12 cellular contexts compared by ENCODE assay signal in genomic region chr2:69947078-69947801, GRCh38. TPM values are rescaled to one million over a fixed set of nuclear protein-coding genes. Genes with fewer than 3 reads are reported as not detected.
DNase-seq lines count a peak whose midpoint lies in the region; ATAC-seq and TF ChIP-seq lines count a peak whose summit lies in the region.
"Had no signal": no experiment of that assay in that cellular context is flagged by ENCODE, and none has a peak within 500 bp of the region (broad histone marks: within the 10 kb centered on the region; RNA-seq: fewer than 3 reads in every experiment).

No MANE protein-coding gene starts in this region.

- no peak for TF ChIP-seq EP300 in ovary (IDR thresholded peaks at IDR 0.05)

- no peak for TF ChIP-seq POLR2A in ovary (IDR thresholded peaks at IDR 0.05)

- H3K9me3 ChIP-seq in DOHH2 (ENCODE audit: control insufficient read depth, insufficient read depth, low read length): no peaks in the 10 kb centered on the region
- H3K9me3 ChIP-seq in lower lobe of right lung: no peaks in the 10 kb centered on the region
- no peaks in the 10 kb centered on the region for H3K9me3 ChIP-seq in ovary

- H3K4me1 Mint-ChIP-seq in activated CD8-positive, alpha-beta T cell treated with anti-CD3 and anti-CD28 coated beads, Interleukin-2, amount 10 ng/mL, durations not matched to agents 7 days and 5 days (ENCODE audit: low read depth): peaks cover 30% of the 10 kb centered on the region
- H3K4me1 Mint-ChIP-seq: nephron had no signal

- H3K79me2 ChIP-seq in DOHH2 (ENCODE audit: control insufficient read depth, low read length): no peaks in the 10 kb centered on the region

- 83 to 92% (median 85%) methylated on average over 4 of the region's 4 CpGs for WGBS in ovary, 3 donors

- peaks cover 16% of the 10 kb centered on the region for H3K4me1 ChIP-seq in DOHH2 (ENCODE audit: control insufficient read depth, low read length)
- peaks cover 19% of the 10 kb centered on the region for H3K4me1 ChIP-seq in lower lobe of right lung
- H3K4me1 ChIP-seq in ovary (ENCODE audit: insufficient read depth): no peaks in the 10 kb centered on the region

- no peaks in the 10 kb centered on the region for H3K9me2 ChIP-seq in DOHH2 (replicated peaks; ENCODE audit: control insufficient read depth, low read length)

- intact Hi-C loops in lower lobe of right lung (cut with DNase I) (no loop called here), ovary (cut with DNase I) (no loop called here)

- CTCF ChIA-PET in activated CD8-positive, alpha-beta T cell treated with anti-CD3 and anti-CD28 coated beads, Interleukin-2, amount 10 ng/mL, durations not matched to agents 7 days and 5 days (lab: Charles Lee): interaction anchor here (1.0 to 1.7 kb wide), 4 partner anchors 16 to 244 kb away, joined by 3 to 4 read pairs (median 3); partner anchors contain the start of genes C2orf42 and MXD1

- H3K27me3 ChIP-seq in DOHH2 (ENCODE audit: control insufficient read depth, low read length) (no peaks in the 10 kb centered on the region), lower lobe of right lung (ENCODE audit: low read depth) (no peaks in the 10 kb centered on the region), ovary (no peaks in the 10 kb centered on the region)
- H3K27me3 ChIP-seq: brain microvascular endothelial cell had no signal

- H4K20me1 ChIP-seq in DOHH2 (ENCODE audit: control insufficient read depth, insufficient read depth, low read depth, low read length): no peaks in the 10 kb centered on the region

- H3K36me3 Mint-ChIP-seq in activated CD8-positive, alpha-beta T cell treated with anti-CD3 and anti-CD28 coated beads, Interleukin-2, amount 10 ng/mL, durations not matched to agents 7 days and 5 days (ENCODE audit: low read depth): peaks cover 12% of the 10 kb centered on the region

- ATAC-seq in HG02759 (IDR thresholded peaks at IDR 0.05; ENCODE audit: unreplicated experiment) (peak; percentile 3), lower lobe of right lung (no peak), HG03442 (IDR thresholded peaks at IDR 0.05; ENCODE audit: unreplicated experiment) (no peak)
- no peak for ATAC-seq in activated CD8-positive, alpha-beta T cell treated with anti-CD3 and anti-CD28 coated beads, Interleukin-2, amount 10 ng/mL, durations not matched to agents 7 days and 5 days

- H3K27me3 Mint-ChIP-seq in activated CD8-positive, alpha-beta T cell treated with anti-CD3 and anti-CD28 coated beads, Interleukin-2, amount 10 ng/mL, durations not matched to agents 7 days and 5 days (ENCODE audit: low read depth): peaks cover 2% of the 10 kb centered on the region

- POLR2A ChIA-PET in activated CD8-positive, alpha-beta T cell treated with anti-CD3 and anti-CD28 coated beads, Interleukin-2, amount 10 ng/mL, durations not matched to agents 7 days and 5 days (lab: Charles Lee): interaction anchor here (0.5 to 3.9 kb wide), 6 partner anchors 15 to 346 kb away, joined by 3 to 28 read pairs (median 4); partner anchors contain the start of genes C2orf42, MXD1 and SNRPG

- H3K9me3 Mint-ChIP-seq in activated CD8-positive, alpha-beta T cell treated with anti-CD3 and anti-CD28 coated beads, Interleukin-2, amount 10 ng/mL, durations not matched to agents 7 days and 5 days (ENCODE audit: insufficient read depth): no peaks in the 10 kb centered on the region
- H3K9me3 Mint-ChIP-seq: nephron had no signal

- H3K4me2 ChIP-seq in DOHH2 (ENCODE audit: low read length): peak overlapping the region; percentile 31

- H3K27ac Mint-ChIP-seq in activated CD8-positive, alpha-beta T cell treated with anti-CD3 and anti-CD28 coated beads, Interleukin-2, amount 10 ng/mL, durations not matched to agents 7 days and 5 days: peak overlapping the region; percentile 87
- H3K27ac Mint-ChIP-seq: nephron had no signal

- peak overlapping the region; percentile 9 for H3K4me3 Mint-ChIP-seq in activated CD8-positive, alpha-beta T cell treated with anti-CD3 and anti-CD28 coated beads, Interleukin-2, amount 10 ng/mL, durations not matched to agents 7 days and 5 days
- H3K4me3 Mint-ChIP-seq: nephron had no signal

- no peaks in the 10 kb centered on the region for H3F3A ChIP-seq in DOHH2 (ENCODE audit: control insufficient read depth, insufficient read depth)

- no peak for DNase-seq in activated CD8-positive, alpha-beta T cell treated with anti-CD3 and anti-CD28 coated beads, Interleukin-2, amount 10 ng/mL, durations not matched to agents 7 days and 5 days
- no peak for DNase-seq in lower lobe of right lung
- no peak for DNase-seq in DMS79 treated with DMSO at 0.1 percent for 48 hours (lab: John Stamatoyannopoulos, UW)
- no peak for DNase-seq in ovary
- no peak for DNase-seq in H4 (ENCODE audit: low spot score)
- DNase-seq: GOT3, NCI-H510A had no signal

- H3K27ac ChIP-seq in DOHH2 (ENCODE audit: low read depth, low read length) (no peak overlapping the region), lower lobe of right lung (peak overlapping the region; percentile 65), ovary (no peak overlapping the region)
- H3K27ac ChIP-seq: brain microvascular endothelial cell had no signal

- no peaks in the 10 kb centered on the region for H3K36me3 ChIP-seq in DOHH2 (ENCODE audit: control insufficient read depth, low read length)
- H3K36me3 ChIP-seq in lower lobe of right lung: peaks cover 16% of the 10 kb centered on the region
- H3K36me3 ChIP-seq in ovary: no peaks in the 10 kb centered on the region

- TF ChIP-seq CTCF in DOHH2 (IDR thresholded peaks at IDR 0.05; ENCODE audit: low read depth, low read length, poor library complexity, severe bottlenecking): no peak
- no peak for TF ChIP-seq CTCF in lower lobe of right lung (IDR thresholded peaks at IDR 0.05)
- TF ChIP-seq CTCF in ovary (IDR thresholded peaks at IDR 0.05): no peak

- no peak overlapping the region for H3K4me3 ChIP-seq in DOHH2 (ENCODE audit: low read length)
- no peak overlapping the region for H3K4me3 ChIP-seq in lower lobe of right lung
- H3K4me3 ChIP-seq in ovary: no peak overlapping the region

RNA-seq across cellular contexts. Expression of gene ASPRV1, which starts 14.2 kb away (rescaled TPM):
- under 1 TPM; 0.74 to 0.78 TPM for total RNA-seq in activated CD8-positive, alpha-beta T cell treated with anti-CD3 and anti-CD28 coated beads, Interleukin-2, amount 10 ng/mL, durations not matched to agents 7 days and 5 days
- total RNA-seq in lower lobe of right lung (1.9 TPM), ovary (1 to 10 TPM; 2.1 to 5.5 (median 4.4) TPM)
- polyA plus RNA-seq in ovary: 1 to 10 TPM; 1.1 to 4.5 TPM
- 0.23 TPM in 1 of 2 replicates, not detected in the other for total RNA-seq in H4 (2014; rRNA removed; shearing (Covaris generic))

RNA-seq across cellular contexts. Expression of gene MXD1, which starts 32.3 kb away (rescaled TPM):
- 10 to 100 TPM in 1 of 2 experiments, 1 to 10 TPM in 1; 7.7 to 10.2 TPM for total RNA-seq in activated CD8-positive, alpha-beta T cell treated with anti-CD3 and anti-CD28 coated beads, Interleukin-2, amount 10 ng/mL, durations not matched to agents 7 days and 5 days
- total RNA-seq in lower lobe of right lung: 33.8 TPM
- total RNA-seq in ovary: 10 to 100 TPM in 4 of 7 donors, 1 to 10 TPM in 3; 5.6 to 13.7 (median 10.1) TPM
- 1 to 10 TPM; 3.4 to 6.3 TPM for polyA plus RNA-seq in ovary
- 0.94 and 1.6 TPM in 2 replicates for total RNA-seq in H4 (2014; rRNA removed; shearing (Covaris generic))

RNA-seq across cellular contexts. Expression of gene SNRNP27, which starts 53.5 kb away (rescaled TPM):
- 10 to 100 TPM; 53.0 to 56.0 TPM for total RNA-seq in activated CD8-positive, alpha-beta T cell treated with anti-CD3 and anti-CD28 coated beads, Interleukin-2, amount 10 ng/mL, durations not matched to agents 7 days and 5 days
- total RNA-seq in lower lobe of right lung: 38.7 TPM
- 10 to 100 TPM; 31.6 to 69.0 (median 37.0) TPM for total RNA-seq in ovary
- 10 to 100 TPM; 40.7 to 44.2 TPM for polyA plus RNA-seq in ovary
- 62.8 and 63.7 TPM in 2 replicates for total RNA-seq in H4 (2014; rRNA removed; shearing (Covaris generic))
